18 cellular contexts compared by ENCODE assay signal in genomic region chr19:18338471-18339001, GRCh38. TPM values are rescaled to one million over a fixed set of nuclear protein-coding genes. Genes with fewer than 3 reads are reported as not detected.
A peak's percentile ranks its signal among the peaks of the same experiment; 100 is the strongest.
DNase-seq lines count a peak whose midpoint lies in the region; ATAC-seq, FAIRE-seq and TF ChIP-seq lines count a peak whose summit lies in the region.
"Had no signal": no experiment of that assay in that cellular context is flagged by ENCODE, and none has a peak within 500 bp of the region (broad histone marks: within the 10 kb centered on the region; RNA-seq: fewer than 3 reads in every experiment).

No MANE protein-coding gene starts in this region.

- no peak overlapping the region for H3K27ac Mint-ChIP-seq in nephron progenitor cell
- H3K27ac Mint-ChIP-seq in endodermal cell: no peak overlapping the region

- H3K4me1 ChIP-seq in left ventricle myocardium inferior (peaks cover 33% of the 10 kb centered on the region), kidney (ENCODE audit: control insufficient read depth in 1 of 2, insufficient read depth in 1 of 2, low read depth in 1 of 2, low read length in 2 of 2) (peaks cover 16 to 22% of the 10 kb centered on the region in 2 donors), endodermal cell (ENCODE audit: control insufficient read depth, insufficient read depth, low read length) (no peaks in the 10 kb centered on the region)

- no peaks in the 10 kb centered on the region for H3K36me3 Mint-ChIP-seq in nephron progenitor cell (ENCODE audit: low read depth)
- H3K36me3 Mint-ChIP-seq in endodermal cell (ENCODE audit: low read depth): no peaks in the 10 kb centered on the region

- H3K9ac ChIP-seq in kidney (ENCODE audit: low read length in 2 of 2): peak overlapping the region in 1 of 2 donors; percentile 41
- no peak overlapping the region for H3K9ac ChIP-seq in endodermal cell (ENCODE audit: extremely low read depth, low read length, poor library complexity, severe bottlenecking)
- H3K9ac ChIP-seq: SK-N-SH had no signal

- intact Hi-C loops in left ventricle myocardium inferior (cut with micrococcal nuclease): no loop called here
- intact Hi-C loops in left cardiac atrium (cut with DNase I): no loop called here
- intact Hi-C loops in kidney (cut with DNase I): no loop called here

- H3K4me3 ChIP-seq in left ventricle myocardium inferior: no peak overlapping the region
- no peak overlapping the region for H3K4me3 ChIP-seq in kidney (ENCODE audit: low read length in 2 of 2)
- H3K4me3 ChIP-seq in endodermal cell (ENCODE audit: low read length): no peak overlapping the region
- H3K4me3 ChIP-seq: mucosa of descending colon, suprapubic skin had no signal

- H3K4me1 Mint-ChIP-seq in nephron progenitor cell: peaks cover 17% of the 10 kb centered on the region
- peaks cover 9% of the 10 kb centered on the region for H3K4me1 Mint-ChIP-seq in endodermal cell

- no peak for FAIRE-seq in kidney (lab: Jason Lieb, UNC)
- FAIRE-seq: islet of Langerhans had no signal

- H3K27me3 Mint-ChIP-seq in nephron progenitor cell (ENCODE audit: low read depth, poor library complexity) (peaks cover 37% of the 10 kb centered on the region), endodermal cell (ENCODE audit: insufficient read depth) (peaks cover 2% of the 10 kb centered on the region)

- ATAC-seq in left cardiac atrium (no peak), HG02973 (IDR thresholded peaks at IDR 0.05; ENCODE audit: unreplicated experiment) (no peak)
- ATAC-seq: mucosa of descending colon had no signal

- no peaks in the 10 kb centered on the region for H3K27me3 ChIP-seq in left ventricle myocardium inferior (ENCODE audit: low read depth)
- H3K27me3 ChIP-seq in endodermal cell (ENCODE audit: control insufficient read depth, insufficient read depth, low read length, poor library complexity, severe bottlenecking): no peaks in the 10 kb centered on the region
- H3K27me3 ChIP-seq: suprapubic skin had no signal

- TF ChIP-seq CTCF in left ventricle myocardium inferior (IDR thresholded peaks at IDR 0.05; ENCODE audit: borderline replicate concordance) (no peak), kidney (IDR thresholded peaks at IDR 0.05; ENCODE audit: borderline replicate concordance, extremely low read depth, insufficient read depth) (no peak), nephron progenitor cell (IDR thresholded peaks at IDR 0.05) (no peak), endodermal cell (conservative IDR thresholded peaks at IDR 0.05) (no peak)

- H3K36me3 ChIP-seq in left ventricle myocardium inferior (no peaks in the 10 kb centered on the region), kidney (ENCODE audit: control insufficient read depth in 1 of 2, insufficient read depth in 2 of 2, low read length in 2 of 2) (no peaks in the 10 kb centered on the region), endodermal cell (ENCODE audit: control insufficient read depth, insufficient read depth, low read length) (no peaks in the 10 kb centered on the region)
- H3K36me3 ChIP-seq: suprapubic skin, WERI-Rb-1 had no signal

- H3K9me3 ChIP-seq in left ventricle myocardium inferior (replicated peaks) (no peaks in the 10 kb centered on the region), kidney (ENCODE audit: control insufficient read depth in 1 of 2, low read length in 2 of 2) (no peaks in the 10 kb centered on the region), endodermal cell (ENCODE audit: control insufficient read depth, low read length) (no peaks in the 10 kb centered on the region)
- H3K9me3 ChIP-seq: mucosa of descending colon, SK-N-SH, suprapubic skin had no signal

- no peaks in the 10 kb centered on the region for H3K9me3 Mint-ChIP-seq in nephron progenitor cell
- no peaks in the 10 kb centered on the region for H3K9me3 Mint-ChIP-seq in endodermal cell

- H3K27ac ChIP-seq in left ventricle myocardium inferior (replicated peaks) (peak overlapping the region; percentile 86), kidney (ENCODE audit: low read depth in 2 of 2, low read length in 2 of 2) (peak overlapping the region; percentile 60 to 74), endodermal cell (ENCODE audit: low read depth, low read length) (no peak overlapping the region)
- H3K27ac ChIP-seq: suprapubic skin, WERI-Rb-1 had no signal

- H3K4me3 Mint-ChIP-seq in nephron progenitor cell (no peak overlapping the region), endodermal cell (no peak overlapping the region)

- DNase-seq in left ventricle myocardium inferior: no peak
- DNase-seq in left cardiac atrium: no peak
- DNase-seq in kidney: no peak
- DNase-seq in nephron progenitor cell: no peak
- no peak for DNase-seq in endodermal cell
- DNase-seq: activated CD8-positive, alpha-beta memory T cell treated with anti-CD3 and anti-CD28 coated beads, Interleukin-2, amount 50 U/mL, for 4 hours; amniotic stem cell; mucosa of descending colon; NCI-H187 treated with DMSO at 0.1 percent for 48 hours; NCI-H510A; SK-N-SH; WERI-Rb-1 had no signal

- 93 to 100% methylated on average over 4 to 11 of the region's 11 CpGs for WGBS in endodermal cell (ENCODE audit: insufficient coverage in 1 of 2, insufficient read length in 1 of 2), 2 experiments

RNA-seq across cellular contexts. Expression of gene PGPEP1, which starts 1.9 kb away (rescaled TPM):
- total RNA-seq in left ventricle myocardium inferior (38.8 TPM), left cardiac atrium (10 to 100 TPM; 27.5 to 34.7 TPM), kidney (54.5 TPM), endodermal cell (1 to 10 TPM; 7.7 to 9.0 TPM)
- polyA plus RNA-seq in kidney (ENCODE audit: insufficient read depth, low read depth, low replicate concordance): 76.1 TPM
- 56.3 TPM for polyA plus RNA-seq in endodermal cell (2013, experiment 1 of 2)
- 66.8 TPM for polyA plus RNA-seq in endodermal cell (2013, experiment 2 of 2)

RNA-seq across cellular contexts. Expression of gene LSM4, which starts 15.7 kb away (rescaled TPM):
- total RNA-seq in left ventricle myocardium inferior (94.8 TPM), left cardiac atrium (10 to 100 TPM; 68.9 to 79.0 TPM), kidney (87.7 TPM), endodermal cell (100 to 1,000 TPM; 252 to 276 TPM)
- 245 TPM for polyA plus RNA-seq in kidney (ENCODE audit: insufficient read depth, low read depth, low replicate concordance)
- 273 TPM for polyA plus RNA-seq in endodermal cell (2013, experiment 1 of 2)
- 240 TPM for polyA plus RNA-seq in endodermal cell (2013, experiment 2 of 2)

RNA-seq across cellular contexts. Expression of gene GDF15, which starts 47.4 kb away (rescaled TPM):
- total RNA-seq in left ventricle myocardium inferior: 0.33 TPM
- total RNA-seq in left cardiac atrium: 1 to 10 TPM in 1 of 2 donors, under 1 TPM in 1; 0.50 to 1.5 TPM
- total RNA-seq in kidney: 51.2 TPM
- 154 TPM for polyA plus RNA-seq in kidney (ENCODE audit: insufficient read depth, low read depth, low replicate concordance)
- total RNA-seq in endodermal cell: 1 to 10 TPM in 1 of 2 donors, under 1 TPM in 1; 0.90 to 2.2 TPM
- 15.5 TPM for polyA plus RNA-seq in endodermal cell (2013, experiment 1 of 2)
- polyA plus RNA-seq in endodermal cell (2013, experiment 2 of 2): 18.2 TPM

RNA-seq across cellular contexts. Expression of gene JUND, which starts 57.1 kb away (rescaled TPM):
- total RNA-seq in left ventricle myocardium inferior (107 TPM), left cardiac atrium (100 to 1,000 TPM; 122 to 169 TPM), kidney (181 TPM), endodermal cell (100 to 1,000 TPM; 112 to 148 TPM)
- polyA plus RNA-seq in kidney (ENCODE audit: insufficient read depth, low read depth, low replicate concordance): 117 TPM
- 255 TPM for polyA plus RNA-seq in endodermal cell (2013, experiment 1 of 2)
- 262 TPM for polyA plus RNA-seq in endodermal cell (2013, experiment 2 of 2)

RNA-seq across cellular contexts. Expression of gene LRRC25, which starts 58.9 kb away (rescaled TPM):
- 2.4 TPM for total RNA-seq in left ventricle myocardium inferior
- total RNA-seq in left cardiac atrium: 1 to 10 TPM; 4.9 to 8.7 TPM
- 13.1 TPM for total RNA-seq in kidney
- polyA plus RNA-seq in kidney (ENCODE audit: insufficient read depth, low read depth, low replicate concordance): 2.7 TPM
- not detected for total RNA-seq in endodermal cell
- polyA plus RNA-seq in endodermal cell (2013, experiment 1 of 2): 0.21 TPM
- polyA plus RNA-seq in endodermal cell (2013, experiment 2 of 2): 0.21 TPM
- total RNA-seq: glomerular endothelial cell, M059J, pulmonary artery endothelial cell had no signal
- polyA plus RNA-seq: SK-N-SH had no signal

Comparison
In these comparisons a context has a peak if more than half of its experiments do, and no peak if none do; other contexts are left out.
1. RNA of gene GDF15, which starts 47.4 kb away (total RNA-seq): 51.2 TPM in kidney (single experiment); 0.90 to 2.2 TPM in endodermal cell, 0.50 to 1.5 TPM in left cardiac atrium and 0.33 TPM in left ventricle myocardium inferior (single experiment); every median in the first group is over 10 times any median in the second.